ENCODE assay signal across 2 cellular contexts in genomic region chr21:15781986-15782385, GRCh38.
TF ChIP-seq lines count a peak whose summit lies in the region.

No MANE protein-coding gene starts in this region.

TF ChIP-seq in IMR-90, 13 proteins besides CTCF, POLR2A, EP300 and RAD21:
- TF ChIP-seq FOS (IDR thresholded peaks at IDR 0.05; ENCODE audit: low read depth, low read length): no peak
- no peak for TF ChIP-seq BHLHE40 (IDR thresholded peaks at IDR 0.05; ENCODE audit: low read depth, low read length)
- TF ChIP-seq MXI1 (IDR thresholded peaks at IDR 0.05; ENCODE audit: borderline replicate concordance, low read depth, low read length): no peak
- no peak for TF ChIP-seq SMC3 (IDR thresholded peaks at IDR 0.05; ENCODE audit: low read depth, low read length)
- TF ChIP-seq RCOR1 (IDR thresholded peaks at IDR 0.05; ENCODE audit: insufficient replicate concordance, low read length): no peak
- TF ChIP-seq RFX5 (IDR thresholded peaks at IDR 0.05; ENCODE audit: low read depth, low read length): no peak
- TF ChIP-seq MAZ (IDR thresholded peaks at IDR 0.05; ENCODE audit: borderline replicate concordance, low read depth, low read length): no peak
- no peak for TF ChIP-seq CEBPB (IDR thresholded peaks at IDR 0.05; ENCODE audit: low read depth, low read length)
- TF ChIP-seq NFE2L2 (IDR thresholded peaks at IDR 0.05; ENCODE audit: low read depth, low read length): no peak
- TF ChIP-seq CHD1 (IDR thresholded peaks at IDR 0.05; ENCODE audit: low read depth, low read length): no peak
- TF ChIP-seq, protein P1, sequence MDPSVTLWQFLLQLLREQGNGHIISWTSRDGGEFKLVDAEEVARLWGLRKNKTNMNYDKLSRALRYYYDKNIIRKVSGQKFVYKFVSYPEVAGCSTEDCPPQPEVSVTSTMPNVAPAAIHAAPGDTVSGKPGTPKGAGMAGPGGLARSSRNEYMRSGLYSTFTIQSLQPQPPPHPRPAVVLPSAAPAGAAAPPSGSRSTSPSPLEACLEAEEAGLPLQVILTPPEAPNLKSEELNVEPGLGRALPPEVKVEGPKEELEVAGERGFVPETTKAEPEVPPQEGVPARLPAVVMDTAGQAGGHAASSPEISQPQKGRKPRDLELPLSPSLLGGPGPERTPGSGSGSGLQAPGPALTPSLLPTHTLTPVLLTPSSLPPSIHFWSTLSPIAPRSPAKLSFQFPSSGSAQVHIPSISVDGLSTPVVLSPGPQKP (IDR thresholded peaks at IDR 0.05; ENCODE audit: borderline replicate concordance, low read depth, low read length): no peak
- no peak for TF ChIP-seq MAFK (IDR thresholded peaks at IDR 0.05; ENCODE audit: low read depth, low read length)
- TF ChIP-seq, protein P2, sequence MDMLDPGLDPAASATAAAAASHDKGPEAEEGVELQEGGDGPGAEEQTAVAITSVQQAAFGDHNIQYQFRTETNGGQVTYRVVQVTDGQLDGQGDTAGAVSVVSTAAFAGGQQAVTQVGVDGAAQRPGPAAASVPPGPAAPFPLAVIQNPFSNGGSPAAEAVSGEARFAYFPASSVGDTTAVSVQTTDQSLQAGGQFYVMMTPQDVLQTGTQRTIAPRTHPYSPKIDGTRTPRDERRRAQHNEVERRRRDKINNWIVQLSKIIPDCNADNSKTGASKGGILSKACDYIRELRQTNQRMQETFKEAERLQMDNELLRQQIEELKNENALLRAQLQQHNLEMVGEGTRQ (IDR thresholded peaks at IDR 0.05; ENCODE audit: low read depth, low read length): no peak

TF ChIP-seq in HepG2, 621 proteins besides CTCF, POLR2A, EP300 and RAD21:
- TF ChIP-seq MEIS2 (CRISPR knock-in tag; IDR thresholded peaks at IDR 0.05) (no peak), PHF5A (CRISPR knock-in tag; IDR thresholded peaks at IDR 0.05; ENCODE audit: low read depth, unreplicated experiment) (no peak)
